Comparison of ENCODE assay signal across 18 cellular contexts in genomic region chr7:12684733-12685132, GRCh38. TPM values are rescaled to one million over a fixed set of nuclear protein-coding genes. Genes with fewer than 3 reads are reported as not detected.
DNase-seq lines count a peak whose midpoint lies in the region; ATAC-seq and TF ChIP-seq lines count a peak whose summit lies in the region.
"Had no signal": no experiment of that assay in that cellular context is flagged by ENCODE, and none has a peak within 500 bp of the region (broad histone marks: within the 10 kb centered on the region; RNA-seq: fewer than 3 reads in every experiment).

No MANE protein-coding gene starts in this region.

- no peak overlapping the region for H3K18ac ChIP-seq in trophoblast cell (ENCODE audit: low read length)

- H2AFZ ChIP-seq in OCI-LY3 (ENCODE audit: low read depth, low read length), result no peak overlapping the region
- no peak overlapping the region for H2AFZ ChIP-seq in trophoblast cell (ENCODE audit: insufficient read depth, low read length, poor library complexity)

- no peak overlapping the region for H4K12ac ChIP-seq in trophoblast cell (ENCODE audit: low read depth, low read length)

- DNase-seq in CD8-positive, alpha-beta T cell, result no peak
- DNase-seq in central memory CD8-positive, alpha-beta T cell (ENCODE audit: low spot score in 2 of 2), result no peak
- DNase-seq in trophoblast cell (peak; percentile 41 to 58), NCI-H748 treated with DMSO at 0.1 percent for 48 hours (lab: John Stamatoyannopoulos, UW) (no peak), GM13977 (ENCODE audit: low spot score) (no peak), SW480 (ENCODE audit: low spot score) (no peak)
- DNase-seq: DMS79, Karpas-422, NCI-H1092, NCI-H1436 treated with DMSO at 0.1 percent for 48 hours, NCI-H2029, NCI-H2171 treated with DMSO at 0.1 percent for 48 hours, NCI-H526 treated with DMSO at 0.1 percent for 48 hours had no signal

- H2AK5ac ChIP-seq in trophoblast cell (ENCODE audit: low read length), result no peak overlapping the region

- no peaks in the 10 kb centered on the region for H3K36me3 ChIP-seq in CD8-positive, alpha-beta T cell (ENCODE audit: insufficient read depth, low read length)
- H3K36me3 ChIP-seq in OCI-LY3 (replicated peaks; ENCODE audit: low read depth, low read length) (no peaks in the 10 kb centered on the region), trophoblast cell (ENCODE audit: control insufficient read depth in 1 of 2, insufficient read depth in 2 of 2, low read length in 2 of 2) (no peaks in the 10 kb centered on the region)

- H3K79me1 ChIP-seq in trophoblast cell (ENCODE audit: low read length), result peaks cover 7% of the 10 kb centered on the region

- H3K4ac ChIP-seq in trophoblast cell (ENCODE audit: low read depth, low read length), result no peak overlapping the region

- no peak overlapping the region for H2BK12ac ChIP-seq in trophoblast cell (ENCODE audit: low read length)

- H3K27me3 ChIP-seq in CD8-positive, alpha-beta T cell (ENCODE audit: insufficient read depth, low read length), result no peaks in the 10 kb centered on the region
- H3K27me3 ChIP-seq in OCI-LY3 (ENCODE audit: low read depth, low read length), result no peaks in the 10 kb centered on the region
- H3K27me3 ChIP-seq in trophoblast cell (ENCODE audit: insufficient read depth, low read length), result no peaks in the 10 kb centered on the region
- H3K27me3 ChIP-seq: MG63 had no signal

- no peak overlapping the region for H2BK120ac ChIP-seq in trophoblast cell (ENCODE audit: insufficient read depth, low read length, poor library complexity)

- H3K9me3 ChIP-seq in CD8-positive, alpha-beta T cell (ENCODE audit: low read length), result no peaks in the 10 kb centered on the region
- H3K9me3 ChIP-seq in OCI-LY3 (ENCODE audit: insufficient read depth, low read length) (no peaks in the 10 kb centered on the region), trophoblast cell (ENCODE audit: insufficient read depth, low read depth, low read length) (no peaks in the 10 kb centered on the region)
- H3K9me3 ChIP-seq: HAP-1, MG63 had no signal

- WGBS in trophoblast cell (ENCODE audit: extremely low coverage, insufficient coverage, insufficient read length), result no CpG with 5 or more reads among the region's 19 CpGs

- H3K27ac Mint-ChIP-seq in CD8-positive, alpha-beta T cell, result peak overlapping the region; percentile 92
- peak overlapping the region; percentile 93 for H3K27ac Mint-ChIP-seq in central memory CD8-positive, alpha-beta T cell (ENCODE audit: low read depth)
- H3K27ac Mint-ChIP-seq in activated T-helper 17 cell treated with anti-CD3 and anti-CD28 coated beads, Interleukin-2, amount 50 U/mL, for 72 hours, result no peak overlapping the region

- no peaks in the 10 kb centered on the region for H3K9me3 Mint-ChIP-seq in CD8-positive, alpha-beta T cell
- no peaks in the 10 kb centered on the region for H3K9me3 Mint-ChIP-seq in central memory CD8-positive, alpha-beta T cell
- no peaks in the 10 kb centered on the region for H3K9me3 Mint-ChIP-seq in activated T-helper 17 cell treated with anti-CD3 and anti-CD28 coated beads, Interleukin-2, amount 50 U/mL, for 72 hours
- H3K9me3 Mint-ChIP-seq: T-helper 1 cell treated with Interleukin-12 subunit alpha and Interleukin-12 subunit beta and Interleukin-4 antibody, amounts not matched to agents 30 μg/mL and 1 μg/mL, for 36 hours had no signal

- POLR2A ChIA-PET in CD8-positive, alpha-beta T cell (lab: Charles Lee), result no interaction called here

- no peak overlapping the region for H3K4me3 ChIP-seq in CD8-positive, alpha-beta T cell (ENCODE audit: low read depth, low read length)
- H3K4me3 ChIP-seq in OCI-LY3 (ENCODE audit: low read length) (peak overlapping the region; percentile 67), trophoblast cell (ENCODE audit: low read depth, low read length) (no peak overlapping the region)
- H3K4me3 ChIP-seq: HAP-1, MG63 had no signal

- H4K8ac ChIP-seq in trophoblast cell (ENCODE audit: low read depth, low read length), result no peak overlapping the region

- H3K9ac ChIP-seq in OCI-LY3 (ENCODE audit: low read length), result no peak overlapping the region
- H3K9ac ChIP-seq in trophoblast cell (ENCODE audit: low read length), result no peak overlapping the region

- no peak overlapping the region for H3K14ac ChIP-seq in trophoblast cell (ENCODE audit: low read length)

- peaks cover 4% of the 10 kb centered on the region for H3K36me3 Mint-ChIP-seq in CD8-positive, alpha-beta T cell
- peaks cover 22% of the 10 kb centered on the region for H3K36me3 Mint-ChIP-seq in central memory CD8-positive, alpha-beta T cell (ENCODE audit: insufficient read depth)
- peaks cover 24% of the 10 kb centered on the region for H3K36me3 Mint-ChIP-seq in activated T-helper 17 cell treated with anti-CD3 and anti-CD28 coated beads, Interleukin-2, amount 50 U/mL, for 72 hours (ENCODE audit: low read depth)

- in situ Hi-C loops in GM13977 (cut with MboI; ENCODE audit: low pct_unique_long_range_greater_than_20kb, low sequenced_read_pairs, unreplicated experiment), result no loop called here

- no peak for TF ChIP-seq CTCF in CD8-positive, alpha-beta T cell (IDR thresholded peaks at IDR 0.05)
- TF ChIP-seq CTCF in OCI-LY3 (IDR thresholded peaks at IDR 0.05; ENCODE audit: low read depth, low read length) (no peak), GM13977 (IDR thresholded peaks at IDR 0.05; ENCODE audit: extremely low read depth, insufficient read depth, missing control alignments) (no peak)

- no peak overlapping the region for H3K4me3 Mint-ChIP-seq in CD8-positive, alpha-beta T cell
- H3K4me3 Mint-ChIP-seq in central memory CD8-positive, alpha-beta T cell, result no peak overlapping the region
- H3K4me3 Mint-ChIP-seq in activated T-helper 17 cell treated with anti-CD3 and anti-CD28 coated beads, Interleukin-2, amount 50 U/mL, for 72 hours, result no peak overlapping the region

- CTCF ChIA-PET in CD8-positive, alpha-beta T cell (lab: Charles Lee), result interaction anchor here (1.2 to 3.6 kb wide), 3 partner anchors 9 to 46 kb away, joined by 3 to 19 read pairs (median 6); no protein-coding TSS in a partner anchor

- no peak overlapping the region for H4K91ac ChIP-seq in trophoblast cell (ENCODE audit: low read depth, low read length)

- H3K79me2 ChIP-seq in OCI-LY3 (ENCODE audit: low read length) (no peaks in the 10 kb centered on the region), trophoblast cell (ENCODE audit: control insufficient read depth, insufficient read depth, low read length, poor library complexity) (peaks cover 2% of the 10 kb centered on the region)

- H3K27me3 Mint-ChIP-seq in CD8-positive, alpha-beta T cell (ENCODE audit: low read depth), result no peaks in the 10 kb centered on the region
- H3K27me3 Mint-ChIP-seq in central memory CD8-positive, alpha-beta T cell, result no peaks in the 10 kb centered on the region
- no peaks in the 10 kb centered on the region for H3K27me3 Mint-ChIP-seq in activated T-helper 17 cell treated with anti-CD3 and anti-CD28 coated beads, Interleukin-2, amount 50 U/mL, for 72 hours

- peaks cover 26% of the 10 kb centered on the region for H3K4me1 Mint-ChIP-seq in CD8-positive, alpha-beta T cell (ENCODE audit: low read depth)
- peaks cover 19% of the 10 kb centered on the region for H3K4me1 Mint-ChIP-seq in central memory CD8-positive, alpha-beta T cell
- H3K4me1 Mint-ChIP-seq in activated T-helper 17 cell treated with anti-CD3 and anti-CD28 coated beads, Interleukin-2, amount 50 U/mL, for 72 hours, result peaks cover 10% of the 10 kb centered on the region

- intact Hi-C loops in CD8-positive, alpha-beta T cell (cut with DNase I, micrococcal nuclease), result loop anchor here (5.0 kb wide), 2 partner anchors 472 to 1773 kb away; partner anchors contain the start of gene TMEM106B (in 1 of the 2)

- H3K27ac ChIP-seq in CD8-positive, alpha-beta T cell (ENCODE audit: low read depth, low read length), result no peak overlapping the region
- H3K27ac ChIP-seq in OCI-LY3 (ENCODE audit: low read length), result no peak overlapping the region
- no peak overlapping the region for H3K27ac ChIP-seq in trophoblast cell (ENCODE audit: low read depth, low read length)

- no peaks in the 10 kb centered on the region for H3K4me1 ChIP-seq in CD8-positive, alpha-beta T cell (ENCODE audit: insufficient read depth, low read length)
- H3K4me1 ChIP-seq in OCI-LY3 (ENCODE audit: low read length) (peaks cover 7% of the 10 kb centered on the region; the same call in 1 of the 2 replicates), trophoblast cell (ENCODE audit: control insufficient read depth in 1 of 2, insufficient read depth in 2 of 2, low read length in 2 of 2) (peaks cover 3 to 4% of the 10 kb centered on the region in 2 experiments)

- no peak for ATAC-seq in CD8-positive, alpha-beta T cell
- no peak for ATAC-seq in central memory CD8-positive, alpha-beta T cell (replicated peaks; ENCODE audit: extremely low read depth, poor library complexity, severe bottlenecking)
- no peak for ATAC-seq in activated T-helper 17 cell treated with anti-CD3 and anti-CD28 coated beads, Interleukin-2, amount 50 U/mL, for 72 hours (replicated peaks)

- no peaks in the 10 kb centered on the region for H4K20me1 ChIP-seq in OCI-LY3 (ENCODE audit: insufficient read depth, low read length)

- H3K4me2 ChIP-seq in OCI-LY3 (ENCODE audit: low read length), result peak overlapping the region; percentile 60
- H3K4me2 ChIP-seq in trophoblast cell (ENCODE audit: low read length), result no peak overlapping the region

- no peak overlapping the region for H2BK5ac ChIP-seq in trophoblast cell (ENCODE audit: low read depth, low read length, poor library complexity)

- H3K23ac ChIP-seq in trophoblast cell (ENCODE audit: low read length), result no peak overlapping the region

RNA-seq across cellular contexts. Expression of gene ARL4A, which starts 2.7 kb away (rescaled TPM):
- 10 to 100 TPM; 48.6 to 56.2 TPM for total RNA-seq in CD8-positive, alpha-beta T cell
- 16.3 and 16.6 TPM in 2 replicates for polyA plus RNA-seq in trophoblast cell (2013)
- 10 to 100 TPM; 12.4 to 17.0 TPM for total RNA-seq in activated T-helper 17 cell treated with anti-CD3 and anti-CD28 coated beads, Interleukin-2, amount 50 U/mL, for 72 hours

Comparison
In these comparisons a context has a peak if more than half of its experiments do, and no peak if none do; other contexts are left out.
1. DNase-seq: peak in trophoblast cell (2 of 2); none in CD8-positive, alpha-beta T cell (0 of 7), central memory CD8-positive, alpha-beta T cell (0 of 2), NCI-H748 treated with DMSO at 0.1 percent for 48 hours (single experiment), GM13977 (single experiment) and SW480 (single experiment).